In genomic region chr7:127501817-127502216, GRCh38 we compare ENCODE assay signal across 25 cellular contexts.
"Had no signal": no experiment of that assay in that cellular context is flagged by ENCODE, and none has a peak within 500 bp of the region (broad histone marks: within the 10 kb centered on the region; RNA-seq: fewer than 3 reads in every experiment).

No MANE protein-coding gene starts in this region.

- DNase-seq: natural killer cell; occipital lobe; ovary; posterior cingulate gyrus; psoas muscle; right cardiac atrium; right lobe of liver; sigmoid colon; small intestine; stimulated activated CD4-positive, alpha-beta T cell treated with anti-CD3 and anti-CD28 coated beads, Interleukin-15, amount 100 ng/mL, for 24 hours; stimulated activated CD4-positive, alpha-beta T cell treated with anti-CD3 and anti-CD28 coated beads, Interleukin-2, amount 100 ng/mL, for 24 hours; stimulated activated CD4-positive, alpha-beta T cell treated with anti-CD3 and anti-CD28 coated beads, Interleukin-2, amount 100 ng/mL, for 48 hours; stimulated activated CD4-positive, alpha-beta T cell treated with anti-CD3 and anti-CD28 coated beads, Interleukin-4, amount 100 ng/mL, for 24 hours; stimulated activated naive B cell treated with anti-CD40 and anti-IgM and Interleukin-4, amounts not matched to agents 10 μg/mL and 1 μg/mL and 100 μg/mL, for 72 hours; stimulated activated naive CD4-positive, alpha-beta T cell treated with Interleukin-2 at 50 U/mL for 16 hours; stomach; thyroid gland; trophoblast cell; upper lobe of left lung had no signal

- H3K36me3 Mint-ChIP-seq: natural killer cell; neural progenitor cell; stimulated activated effector memory CD8-positive, alpha-beta T cell treated with anti-CD3 and anti-CD28 coated beads, Interleukin-12 subunit alpha, Interleukin-12 subunit beta, amount 100 ng/mL, for 72 hours; stimulated activated naive B cell treated with anti-CD40 and anti-IgM and Interleukin-4, amounts not matched to agents 10 μg/mL and 1 μg/mL and 100 μg/mL, for 72 hours had no signal

- H3K27ac Mint-ChIP-seq: natural killer cell; nephron; neural progenitor cell; progenitor cell of endocrine pancreas; stimulated activated effector memory CD8-positive, alpha-beta T cell treated with anti-CD3 and anti-CD28 coated beads, Interleukin-12 subunit alpha, Interleukin-12 subunit beta, amount 100 ng/mL, for 72 hours; stimulated activated naive B cell treated with anti-CD40 and anti-IgM and Interleukin-4, amounts not matched to agents 10 μg/mL and 1 μg/mL and 100 μg/mL, for 72 hours; stimulated activated naive CD8-positive, alpha-beta T cell treated with anti-CD3 and anti-CD28 coated beads, Interleukin-15, Interleukin-2, amounts not matched to agents 100 ng/mL and 50 ng/mL, for 24 hours had no signal

- ATAC-seq: natural killer cell; psoas muscle; right cardiac atrium; right lobe of liver; stimulated activated effector memory CD8-positive, alpha-beta T cell treated with anti-CD3 and anti-CD28 coated beads, Interleukin-12 subunit alpha, Interleukin-12 subunit beta, amount 100 ng/mL, for 72 hours; stimulated activated naive B cell treated with anti-CD40 and anti-IgM and Interleukin-4, amounts not matched to agents 10 μg/mL and 1 μg/mL and 100 μg/mL, for 72 hours had no signal

- H3K4me3 Mint-ChIP-seq: natural killer cell; nephron; neural progenitor cell; stimulated activated effector memory CD8-positive, alpha-beta T cell treated with anti-CD3 and anti-CD28 coated beads, Interleukin-12 subunit alpha, Interleukin-12 subunit beta, amount 100 ng/mL, for 72 hours; stimulated activated naive B cell treated with anti-CD40 and anti-IgM and Interleukin-4, amounts not matched to agents 10 μg/mL and 1 μg/mL and 100 μg/mL, for 72 hours; stimulated activated naive CD8-positive, alpha-beta T cell treated with anti-CD3 and anti-CD28 coated beads, Interleukin-15, Interleukin-2, amounts not matched to agents 100 ng/mL and 50 ng/mL, for 24 hours had no signal

- H3K9me3 Mint-ChIP-seq: natural killer cell; neural progenitor cell; stimulated activated effector memory CD8-positive, alpha-beta T cell treated with anti-CD3 and anti-CD28 coated beads, Interleukin-12 subunit alpha, Interleukin-12 subunit beta, amount 100 ng/mL, for 72 hours; stimulated activated naive CD8-positive, alpha-beta T cell treated with anti-CD3 and anti-CD28 coated beads, Interleukin-15, Interleukin-2, amounts not matched to agents 100 ng/mL and 50 ng/mL, for 24 hours had no signal

- FAIRE-seq: small intestine, urothelium cell line had no signal

- H3K4me1 Mint-ChIP-seq: natural killer cell; nephron; neural progenitor cell; stimulated activated effector memory CD8-positive, alpha-beta T cell treated with anti-CD3 and anti-CD28 coated beads, Interleukin-12 subunit alpha, Interleukin-12 subunit beta, amount 100 ng/mL, for 72 hours; stimulated activated naive B cell treated with anti-CD40 and anti-IgM and Interleukin-4, amounts not matched to agents 10 μg/mL and 1 μg/mL and 100 μg/mL, for 72 hours had no signal
